17 cellular contexts compared by ENCODE assay signal in genomic region chr2:15242936-15243461, GRCh38.
A peak's percentile ranks its signal among the peaks of the same experiment; 100 is the strongest.
DNase-seq lines count a peak whose midpoint lies in the region; ATAC-seq, FAIRE-seq and TF ChIP-seq lines count a peak whose summit lies in the region.
"Had no signal": no experiment of that assay in that cellular context is flagged by ENCODE, and none has a peak within 500 bp of the region (broad histone marks: within the 10 kb centered on the region; RNA-seq: fewer than 3 reads in every experiment).

No MANE protein-coding gene starts in this region.

- TF ChIP-seq CTCF in astrocyte (IDR thresholded peaks at IDR 0.05; ENCODE audit: insufficient read depth, low read depth, low read length) (no peak), adrenal gland (IDR thresholded peaks at IDR 0.05) (no peak)

- H4K20me1 ChIP-seq in astrocyte (ENCODE audit: insufficient read depth, low read length): peaks cover 26% of the 10 kb centered on the region

- H3K4me2 ChIP-seq in astrocyte (ENCODE audit: low read length): no peak overlapping the region
- H3K4me2 ChIP-seq: KMS-11 had no signal

- no peak for TF ChIP-seq POLR2A in adrenal gland (IDR thresholded peaks at IDR 0.05)

- peaks cover 14% of the 10 kb centered on the region for H3K36me3 Mint-ChIP-seq in astrocyte (ENCODE audit: low read depth, unreplicated experiment)

- intact Hi-C loops in adrenal gland (cut with DNase I): no loop called here

- no peaks in the 10 kb centered on the region for H3K36me3 ChIP-seq in astrocyte (ENCODE audit: insufficient read depth, low read length)
- no peaks in the 10 kb centered on the region for H3K36me3 ChIP-seq in adrenal gland (replicated peaks in 1 of 2)
- H3K36me3 ChIP-seq: gastroesophageal sphincter, right lobe of liver, uterus had no signal

- FAIRE-seq in astrocyte (lab: Jason Lieb, UNC): no peak
- FAIRE-seq: endometrium had no signal

- no peak overlapping the region for H3K4me3 ChIP-seq in astrocyte (ENCODE audit: insufficient read depth, low read depth, low read length)
- H3K4me3 ChIP-seq in adrenal gland: no peak overlapping the region
- H3K4me3 ChIP-seq: gastroesophageal sphincter, right lobe of liver, uterus had no signal

- H3K4me1 Mint-ChIP-seq in astrocyte (ENCODE audit: low read depth, unreplicated experiment): peaks cover 12% of the 10 kb centered on the region

- no peaks in the 10 kb centered on the region for H3K9me3 ChIP-seq in astrocyte (ENCODE audit: insufficient read depth, low read depth, low read length)
- H3K9me3 ChIP-seq in adrenal gland (replicated peaks in 1 of 3): no peaks in the 10 kb centered on the region
- H3K9me3 ChIP-seq: gastroesophageal sphincter, right lobe of liver, uterus had no signal

- no peaks in the 10 kb centered on the region for H3K79me2 ChIP-seq in astrocyte (ENCODE audit: insufficient read depth, low read length)

- H3K27ac ChIP-seq in astrocyte (ENCODE audit: low read depth, low read length): no peak overlapping the region
- H3K27ac ChIP-seq in adrenal gland: no peak overlapping the region
- H3K27ac ChIP-seq: gastroesophageal sphincter, KMS-11, right lobe of liver, uterus had no signal

- no peaks in the 10 kb centered on the region for H3K27me3 ChIP-seq in astrocyte (ENCODE audit: insufficient read depth, low read length)
- H3K27me3 ChIP-seq in adrenal gland: no peaks in the 10 kb centered on the region
- H3K27me3 ChIP-seq: gastroesophageal sphincter, right lobe of liver, uterus had no signal

- H3K9ac ChIP-seq in astrocyte (ENCODE audit: low read length): no peak overlapping the region
- H3K9ac ChIP-seq: KMS-11 had no signal

- 80 to 85% (median 85%) methylated on average over 3 of the region's 3 CpGs for whole genome bisulfite sequencing in adrenal gland, 4 donors

- H3K9me3 Mint-ChIP-seq in astrocyte (ENCODE audit: unreplicated experiment): no peaks in the 10 kb centered on the region

- H3K27ac Mint-ChIP-seq in astrocyte (ENCODE audit: unreplicated experiment): peak overlapping the region; percentile 15

- H3K4me1 ChIP-seq in astrocyte (ENCODE audit: insufficient read depth, low read length) (peaks cover 5% of the 10 kb centered on the region), adrenal gland (replicated peaks in 1 of 2) (peaks cover 0 to 6% of the 10 kb centered on the region in 2 donors)
- H3K4me1 ChIP-seq: gastroesophageal sphincter, right lobe of liver, uterus had no signal

- DNase-seq in A172 (ENCODE audit: low spot score) (peak; percentile 4), HT1080 (ENCODE audit: low read depth) (peak; percentile 21), NCI-H82 (lab: John Stamatoyannopoulos, UW) (peak; percentile 96), astrocyte (ENCODE audit: low read depth) (no peak), adrenal gland (no peak), NCI-H1092 treated with DMSO at 0.1 percent for 48 hours (lab: John Stamatoyannopoulos, UW) (no peak), NCI-H2227 (lab: John Stamatoyannopoulos, UW; ENCODE audit: unreplicated experiment) (no peak)
- DNase-seq: activated CD4-positive, alpha-beta T cell treated with anti-CD3 and anti-CD28 coated beads for 48 hours; cerebellar nuclear complex; GOT3; right lobe of liver; stimulated activated naive CD4-positive, alpha-beta T cell; uterus had no signal

- H3K27me3 Mint-ChIP-seq in astrocyte (ENCODE audit: low read depth, unreplicated experiment): no peaks in the 10 kb centered on the region

- no peak overlapping the region for H2AFZ ChIP-seq in astrocyte (ENCODE audit: low read depth, low read length)

- no peak for ATAC-seq in HG02588 (IDR thresholded peaks at IDR 0.05; ENCODE audit: unreplicated experiment)
- ATAC-seq: gastroesophageal sphincter, right lobe of liver had no signal

- no peak overlapping the region for H3K4me3 Mint-ChIP-seq in astrocyte (ENCODE audit: unreplicated experiment)

Comparison
In these comparisons a context has a peak if more than half of its experiments do, and no peak if none do; other contexts are left out.
1. DNase-seq: peak in A172 (single experiment), HT1080 (single experiment) and NCI-H82 (single experiment); none in astrocyte (single experiment), adrenal gland (0 of 7), NCI-H1092 treated with DMSO at 0.1 percent for 48 hours (single experiment) and NCI-H2227 (single experiment).